1 cellular context compared by ENCODE assay signal in genomic region chr22:17628304-17629166, GRCh38.
TF ChIP-seq lines count a peak whose summit lies in the region.

ATP6V1E1 (minus strand) TSS chr22:17628749; CDS start chr22:17628635, 114 bp downstream.

TF ChIP-seq in K562, 482 proteins besides CTCF, POLR2A, EP300 and RAD21 (continued from another document and continues in another):
- no peak for TF ChIP-seq TRIM24 (IDR thresholded peaks at IDR 0.05)
- no peak for TF ChIP-seq E2F1 (CRISPR knock-in tag; IDR thresholded peaks at IDR 0.05)
- no peak for TF ChIP-seq ZBTB8A (IDR thresholded peaks at IDR 0.05; ENCODE audit: partially characterized antibody)
- no peak for TF ChIP-seq EGR1 (conservative IDR thresholded peaks at IDR 0.05)
- TF ChIP-seq HMGXB4 (CRISPR knock-in tag; IDR thresholded peaks at IDR 0.05): no peak
- TF ChIP-seq ZBTB7A (IDR thresholded peaks at IDR 0.05; ENCODE audit: borderline replicate concordance, control insufficient read depth, low read depth, low read length): peak; percentile 64; the same call in 1 of the 2 replicates
- no peak for TF ChIP-seq CHD4 (IDR thresholded peaks at IDR 0.05; ENCODE audit: insufficient read depth, insufficient replicate concordance, low read depth, low read length, poor library complexity, severe bottlenecking)
- no peak for TF ChIP-seq CTBP1 (IDR thresholded peaks at IDR 0.05; ENCODE audit: borderline replicate concordance)
- peak in 1 of 2 experiments; percentile 87 for TF ChIP-seq AFF1 (IDR thresholded peaks at IDR 0.05; ENCODE audit: low read depth in 1 of 2, partially characterized antibody in 2 of 2)
- no peak for TF ChIP-seq ZFPM2 (CRISPR knock-in tag; IDR thresholded peaks at IDR 0.05)
- TF ChIP-seq SOX6 (IDR thresholded peaks at IDR 0.05): peak; percentile 46
- peak; percentile 69 for TF ChIP-seq POLR2AphosphoS5 (IDR thresholded peaks at IDR 0.05; ENCODE audit: control insufficient read depth, insufficient read depth, low read depth, low read length)
- TF ChIP-seq SMAD2 (IDR thresholded peaks at IDR 0.05; ENCODE audit: low read depth, low read length): no peak
- peak; percentile 63; the same call in 1 of the 2 replicates for TF ChIP-seq ETV1 (tag; conservative IDR thresholded peaks at IDR 0.05; ENCODE audit: low read depth)
- TF ChIP-seq ZSCAN32 (CRISPR knock-in tag; IDR thresholded peaks at IDR 0.05): no peak
- TF ChIP-seq MED1 (CRISPR knock-in tag; IDR thresholded peaks at IDR 0.05; ENCODE audit: borderline replicate concordance): no peak
- no peak for TF ChIP-seq SMARCB1 (IDR thresholded peaks at IDR 0.05; ENCODE audit: insufficient read length, low read depth)
- TF ChIP-seq MYC (IDR thresholded peaks at IDR 0.05; ENCODE audit: low read depth, low read length): peak; percentile 66
- peak; percentile 55; the same call in 1 of the 2 replicates for TF ChIP-seq MYC (CRISPR knock-in tag; IDR thresholded peaks at IDR 0.05; ENCODE audit: borderline replicate concordance, low read depth)
- TF ChIP-seq MEF2D (tag; conservative IDR thresholded peaks at IDR 0.05; ENCODE audit: low read depth): no peak
- TF ChIP-seq ZNF75A (CRISPR knock-in tag; IDR thresholded peaks at IDR 0.05): 0 out of 2 replicates have a peak, but pooled peaks have one; percentile 16
- TF ChIP-seq RAD51 (IDR thresholded peaks at IDR 0.05; ENCODE audit: borderline replicate concordance, low read depth): peak; percentile 98
- TF ChIP-seq SFPQ (IDR thresholded peaks at IDR 0.05; ENCODE audit: low read depth, low read length): no peak
- TF ChIP-seq CREB5 (CRISPR knock-in tag; IDR thresholded peaks at IDR 0.05): no peak
- no peak for TF ChIP-seq ZNF41 (CRISPR knock-in tag; conservative IDR thresholded peaks at IDR 0.05)
- TF ChIP-seq ZNF76 (CRISPR knock-in tag; IDR thresholded peaks at IDR 0.05; ENCODE audit: borderline replicate concordance): no peak
- no peak for TF ChIP-seq ELF4 (CRISPR knock-in tag; IDR thresholded peaks at IDR 0.05)
- TF ChIP-seq CREB3L1 (IDR thresholded peaks at IDR 0.05; ENCODE audit: borderline replicate concordance, low read depth): peak; percentile 80; the same call in 1 of the 2 replicates
- no peak for TF ChIP-seq ZC3H8 (IDR thresholded peaks at IDR 0.05)
- peak; percentile 88 for TF ChIP-seq BRD4 (IDR thresholded peaks at IDR 0.05)
- no peak for TF ChIP-seq ZNF24 (IDR thresholded peaks at IDR 0.05)
- TF ChIP-seq ZKSCAN8 (CRISPR knock-in tag; IDR thresholded peaks at IDR 0.05): no peak
- TF ChIP-seq TCF3 (CRISPR knock-in tag; IDR thresholded peaks at IDR 0.05): no peak
- no peak for TF ChIP-seq E4F1 (CRISPR knock-in tag; IDR thresholded peaks at IDR 0.05; ENCODE audit: borderline replicate concordance)
- TF ChIP-seq DEAF1 (CRISPR knock-in tag; IDR thresholded peaks at IDR 0.05): no peak
- no peak for TF ChIP-seq KLF13 (tag; IDR thresholded peaks at IDR 0.05; ENCODE audit: borderline replicate concordance, low read depth)
- peak; percentile 87 for TF ChIP-seq MITF (IDR thresholded peaks at IDR 0.05)
- 0 out of 4 replicates have a peak, but pooled peaks of 1 of the 2 experiments have one; percentile 30 for TF ChIP-seq CSDE1 (IDR thresholded peaks at IDR 0.05)
- no peak for TF ChIP-seq SRF (CRISPR knock-in tag; IDR thresholded peaks at IDR 0.05)
- peak; percentile 49 for TF ChIP-seq E2F3 (CRISPR knock-in tag; IDR thresholded peaks at IDR 0.05)
- no peak for TF ChIP-seq ZNF77 (CRISPR knock-in tag; IDR thresholded peaks at IDR 0.05)
- no peak for TF ChIP-seq ZNF408 (CRISPR knock-in tag; IDR thresholded peaks at IDR 0.05; ENCODE audit: low read depth)
- TF ChIP-seq NCOA2 (IDR thresholded peaks at IDR 0.05; ENCODE audit: partially characterized antibody in 2 of 2): no peak
- TF ChIP-seq HBP1 (CRISPR knock-in tag; IDR thresholded peaks at IDR 0.05): peak; percentile 70; the same call in 1 of the 2 replicates
- TF ChIP-seq SP1 (CRISPR knock-in tag; IDR thresholded peaks at IDR 0.05): no peak
- TF ChIP-seq PTTG1 (tag; IDR thresholded peaks at IDR 0.05; ENCODE audit: low read depth): no peak
- TF ChIP-seq ZNF311 (CRISPR knock-in tag; IDR thresholded peaks at IDR 0.05): no peak
- no peak for TF ChIP-seq ZNF717 (CRISPR knock-in tag; IDR thresholded peaks at IDR 0.05)
